In genomic region chr12:62813031-62813829, GRCh38 we compare ENCODE assay signal across 8 cellular contexts.
A peak's percentile ranks its signal among the peaks of the same experiment; 100 is the strongest.
DNase-seq lines count a peak whose midpoint lies in the region; ATAC-seq and TF ChIP-seq lines count a peak whose summit lies in the region.

No MANE protein-coding gene starts in this region.

- no peak overlapping the region for H3K4me3 ChIP-seq in A673 (ENCODE audit: low read depth, low read length, poor library complexity, severe bottlenecking)

- no TSS peak for BruUV-seq in A673 (replicated peaks; lab: Mats Ljungman, UMichigan)

- peak; percentile 89 for TF ChIP-seq CTCF in A673 (conservative IDR thresholded peaks at IDR 0.05; ENCODE audit: low read depth, low read length)

- H3K36me3 ChIP-seq in A673 (ENCODE audit: insufficient read depth, low read length, poor library complexity, severe bottlenecking) = no peaks in the 10 kb centered on the region

- peak overlapping the region; percentile 5 for H3K4me3 Mint-ChIP-seq in T-helper 2 cell treated with Interferon-gamma antibody and Interleukin-4, amounts not matched to agents 5 μg/mL and 100 μg/mL, for 36 hours

- CTCF ChIA-PET in A673 (lab: Charles Lee) = interaction anchor here (0.6 to 1.1 kb wide), 2 partner anchors 231 to 256 kb away, joined by 3 to 4 read pairs; no protein-coding TSS in a partner anchor

- DNase-seq in A673 (ENCODE audit: low spot score) (peak; percentile 85), cerebellar cortex (ENCODE audit: low spot score) (peak; percentile 87), DMS 273 (lab: John Stamatoyannopoulos, UW; ENCODE audit: unreplicated experiment) (no peak)
- peak; percentile 20 for DNase-seq in T-helper 2 cell treated with Interferon-gamma antibody and Interleukin-4, amounts not matched to agents 5 μg/mL and 100 μg/mL, for 36 hours (ENCODE audit: low spot score)
- peak; percentile 20 to 24 for DNase-seq in stimulated activated CD4-positive, alpha-beta T cell treated with anti-CD3 and anti-CD28 coated beads, Interleukin-2, amount 100 ng/mL, for 48 hours

- H3K27me3 ChIP-seq in A673 (replicated peaks; ENCODE audit: insufficient read depth, low read depth, low read length, poor library complexity) = no peaks in the 10 kb centered on the region
- H3K27me3 ChIP-seq in layer of hippocampus (ENCODE audit: control insufficient read depth, insufficient read depth, low read length) = no peaks in the 10 kb centered on the region

- intact Hi-C loops in A673 (cut with micrococcal nuclease; ENCODE audit: unreplicated experiment) = loop anchor here (5.0 kb wide), 1 partner anchor 376 kb away; no protein-coding TSS in a partner anchor

- no peaks in the 10 kb centered on the region for H3K9me3 ChIP-seq in A673 (ENCODE audit: low read depth, low read length, poor library complexity, severe bottlenecking)

- POLR2A ChIA-PET in A673 (lab: Charles Lee; ENCODE audit: low non-redundant PET) = no interaction called here

- no peak overlapping the region for H3K27ac Mint-ChIP-seq in T-helper 2 cell treated with Interferon-gamma antibody and Interleukin-4, amounts not matched to agents 5 μg/mL and 100 μg/mL, for 36 hours

- no peaks in the 10 kb centered on the region for H3K9me3 Mint-ChIP-seq in T-helper 2 cell treated with Interferon-gamma antibody and Interleukin-4, amounts not matched to agents 5 μg/mL and 100 μg/mL, for 36 hours

- H3K36me3 Mint-ChIP-seq in T-helper 2 cell treated with Interferon-gamma antibody and Interleukin-4, amounts not matched to agents 5 μg/mL and 100 μg/mL, for 36 hours (ENCODE audit: low read depth) = no peaks in the 10 kb centered on the region

- H3K27ac ChIP-seq in A673 (ENCODE audit: low read depth, low read length, poor library complexity, severe bottlenecking) (no peak overlapping the region), layer of hippocampus (ENCODE audit: low read depth, low read length) (peak overlapping the region; percentile 42)

- peaks cover 34% of the 10 kb centered on the region for H3K27me3 Mint-ChIP-seq in T-helper 2 cell treated with Interferon-gamma antibody and Interleukin-4, amounts not matched to agents 5 μg/mL and 100 μg/mL, for 36 hours (ENCODE audit: low read depth)

- ATAC-seq in GM18498 (IDR thresholded peaks at IDR 0.05; ENCODE audit: unreplicated experiment) (peak; percentile 56), HG03565 (IDR thresholded peaks at IDR 0.05; ENCODE audit: unreplicated experiment) (peak; percentile 40)

- H3K4me1 ChIP-seq in A673 (ENCODE audit: insufficient read depth, low read length, poor library complexity, severe bottlenecking) = peaks cover 14% of the 10 kb centered on the region

- H3K4me1 Mint-ChIP-seq in T-helper 2 cell treated with Interferon-gamma antibody and Interleukin-4, amounts not matched to agents 5 μg/mL and 100 μg/mL, for 36 hours (ENCODE audit: low read depth) = peaks cover 16% of the 10 kb centered on the region
